In the genomic region with DNA sequence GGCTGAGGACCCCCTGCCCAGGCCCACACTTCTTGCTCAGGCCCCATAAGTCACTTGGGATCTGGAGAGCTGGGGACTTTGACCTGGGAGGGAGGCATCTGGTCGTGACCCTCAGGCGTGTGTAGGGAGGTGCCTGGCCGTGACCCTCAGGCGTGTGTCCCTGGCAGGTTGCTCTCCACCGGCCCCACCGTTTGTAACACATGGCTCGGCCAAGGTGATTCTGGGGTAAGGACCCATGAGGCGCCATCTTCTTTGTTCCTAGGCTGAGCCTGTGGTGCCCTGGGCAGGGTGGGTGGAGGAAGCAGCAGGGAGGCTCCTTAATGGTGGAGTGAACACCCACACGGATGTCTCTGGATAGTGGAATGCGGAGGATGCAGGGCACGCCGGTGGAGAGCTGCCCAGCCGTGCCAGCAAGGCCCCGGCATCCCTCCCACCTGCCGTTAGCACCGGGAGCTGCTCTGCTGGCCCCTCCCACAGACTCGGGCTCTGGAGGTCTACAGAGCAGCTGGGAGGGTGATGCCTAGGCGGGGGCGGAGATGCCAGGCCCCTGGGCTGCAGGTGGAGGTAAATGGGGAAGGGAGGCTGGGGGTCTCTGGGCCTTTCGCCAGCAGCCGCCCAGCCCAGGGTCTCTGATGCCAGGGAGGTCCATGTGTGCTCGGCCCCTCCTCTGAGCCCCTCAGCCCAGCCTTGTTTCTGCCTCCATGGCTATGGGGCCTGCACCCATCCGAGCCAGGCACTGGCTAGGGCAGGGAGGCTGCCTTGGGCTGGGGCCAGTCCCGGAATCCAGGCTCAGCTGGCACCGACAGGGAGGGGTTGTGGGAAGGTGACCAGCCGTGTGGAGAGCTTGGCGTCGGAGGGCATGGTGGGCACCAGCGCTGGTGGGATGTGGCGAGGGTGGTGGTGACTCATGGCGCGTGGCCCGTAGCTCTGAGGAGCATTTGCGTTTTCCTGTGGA, we compare ENCODE assay signal across 12 cellular contexts. TPM values are rescaled to one million over a fixed set of nuclear protein-coding genes. Genes with fewer than 3 reads are reported as not detected.
DNase-seq lines count a peak whose midpoint lies in the region; ATAC-seq and TF ChIP-seq lines count a peak whose summit lies in the region.
"Had no signal": no experiment of that assay in that cellular context is flagged by ENCODE, and none has a peak within 500 bp of the region (broad histone marks: within the 10 kb centered on the region; RNA-seq: fewer than 3 reads in every experiment).

No MANE protein-coding gene starts in this region.

- no peaks in the 10 kb centered on the region for H3K36me3 ChIP-seq in right atrium auricular region
- no peaks in the 10 kb centered on the region for H3K36me3 ChIP-seq in heart right ventricle
- H3K36me3 ChIP-seq in lung (ENCODE audit: control insufficient read depth in 2 of 2, insufficient read depth in 2 of 2, low read length in 2 of 2) = no peaks in the 10 kb centered on the region
- no peaks in the 10 kb centered on the region for H3K36me3 ChIP-seq in aorta (ENCODE audit: control insufficient read depth in 1 of 2, insufficient read depth in 2 of 2, low read length in 1 of 2)

- DNase-seq in right atrium auricular region (ENCODE audit: low spot score) (peak; percentile 42), heart right ventricle (no peak), lung (ENCODE audit: low spot score) (peak; percentile 26), aorta (peak; percentile 40 to 74), NCI-H510A (lab: John Stamatoyannopoulos, UW) (no peak)
- DNase-seq: effector CD8-positive, alpha-beta T cell; NCI-H2227 treated with DMSO at 0.1 percent for 48 hours had no signal

- H3K4me3 ChIP-seq in right atrium auricular region (no peak overlapping the region), heart right ventricle (no peak overlapping the region), lung (no peak overlapping the region), aorta (ENCODE audit: low read length in 2 of 2) (no peak overlapping the region)

- ATAC-seq in heart right ventricle = no peak
- peak; percentile 8; the same call in 2 of the 3 replicates for ATAC-seq in SK-N-SH treated with all-trans-retinoic acid at 6 μM for 48 hours
- ATAC-seq in lung (ENCODE audit: insufficient read depth, low FRiP score) = no peak
- no peak for ATAC-seq in aorta (ENCODE audit: low FRiP score)
- no peak for ATAC-seq in HG03045 (IDR thresholded peaks at IDR 0.05; ENCODE audit: unreplicated experiment)
- no peak for ATAC-seq in HG03378 (IDR thresholded peaks at IDR 0.05; ENCODE audit: unreplicated experiment)

- H3K27ac ChIP-seq in right atrium auricular region (no peak overlapping the region), heart right ventricle (no peak overlapping the region), lung (ENCODE audit: low read depth in 1 of 2, low read length in 1 of 2) (no peak overlapping the region), aorta (ENCODE audit: low read depth in 1 of 2, low read length in 2 of 2) (no peak overlapping the region)

- H3K27me3 ChIP-seq in right atrium auricular region (no peaks in the 10 kb centered on the region), heart right ventricle (peaks cover 7 to 56% (median 41%) of the 10 kb centered on the region in 7 donors), lung (ENCODE audit: control insufficient read depth, insufficient read depth) (no peaks in the 10 kb centered on the region), aorta (ENCODE audit: control insufficient read depth in 1 of 2, insufficient read depth in 2 of 2, low read length in 1 of 2) (no peaks in the 10 kb centered on the region)

- TF ChIP-seq CTCF in right atrium auricular region (IDR thresholded peaks at IDR 0.05) (no peak), heart right ventricle (IDR thresholded peaks at IDR 0.05) (no peak), lung (IDR thresholded peaks at IDR 0.05; ENCODE audit: control extremely low read depth, extremely low read depth) (no peak)

- intact Hi-C loops in heart right ventricle (cut with DNase I) (no loop called here), aorta (cut with DNase I) (no loop called here)

- H3K4me1 ChIP-seq in right atrium auricular region (no peaks in the 10 kb centered on the region), heart right ventricle (peaks cover 0 to 15% (median 0%) of the 10 kb centered on the region in 9 donors), lung (ENCODE audit: control insufficient read depth in 2 of 2, insufficient read depth in 2 of 2, low read length in 2 of 2) (no peaks in the 10 kb centered on the region), aorta (ENCODE audit: control insufficient read depth in 1 of 2, insufficient read depth in 2 of 2, low read length in 2 of 2) (no peaks in the 10 kb centered on the region)

- 74 to 75% methylated on average over 34 of the region's 34 CpGs for WGBS in heart right ventricle, 2 donors
- 77 to 82% methylated on average over 33 to 34 of the region's 34 CpGs for WGBS in lung, 2 donors
- 69 to 71% methylated on average over 34 of the region's 34 CpGs for WGBS in aorta, 2 donors

- H3K9me3 ChIP-seq in right atrium auricular region (no peaks in the 10 kb centered on the region), heart right ventricle (peaks cover 0 to 4% (median 0%) of the 10 kb centered on the region in 11 donors), lung (ENCODE audit: control insufficient read depth in 2 of 2, insufficient read depth in 1 of 2, low read length in 1 of 2) (no peaks in the 10 kb centered on the region), aorta (ENCODE audit: control insufficient read depth, low read length) (no peaks in the 10 kb centered on the region)

TF ChIP-seq in SK-N-SH treated with all-trans-retinoic acid at 6 μM for 48 hours, 23 proteins besides CTCF, POLR2A, EP300 and RAD21:
- TF ChIP-seq ZNF565 (CRISPR knock-in tag; conservative IDR thresholded peaks at IDR 0.05; ENCODE audit: low read depth) (no peak), GLIS3 (CRISPR knock-in tag; IDR thresholded peaks at IDR 0.05) (no peak), TOX (CRISPR knock-in tag; IDR thresholded peaks at IDR 0.05; ENCODE audit: borderline replicate concordance) (no peak)

RNA-seq across cellular contexts. Expression of gene GAL3ST2, which starts 1.1 kb away (rescaled TPM):
- total RNA-seq in right atrium auricular region (1 to 10 TPM in 1 of 2 donors, under 1 TPM in 1; 0.56 to 1.1 TPM), heart right ventricle (under 1 TPM in 3 of 10 donors, not detected in 7; 0.19 to 0.28 (median 0.23) TPM), lung (under 1 TPM in 1 of 2 donors, not detected in 1; 0.40 TPM), aorta (not detected)
- polyA plus RNA-seq in heart right ventricle (not detected), lung (not detected), aorta (not detected)
- total RNA-seq: SK-MEL-5 had no signal
- polyA plus RNA-seq: BJ had no signal

RNA-seq across cellular contexts. Expression of gene NEU4, which starts 33.5 kb away (rescaled TPM):
- total RNA-seq in right atrium auricular region = under 1 TPM in 1 of 2 donors, not detected in 1; 0.31 TPM
- total RNA-seq in heart right ventricle = 1 to 10 TPM in 1 of 10 donors, under 1 TPM in 7, not detected in 2; 0.07 to 1.2 (median 0.46) TPM
- 1 to 10 TPM in 1 of 2 donors, under 1 TPM in 1; 0.22 to 1.0 TPM for polyA plus RNA-seq in heart right ventricle
- total RNA-seq in lung = under 1 TPM; 0.26 to 0.43 TPM
- under 1 TPM; 0.27 to 0.59 TPM for polyA plus RNA-seq in lung
- under 1 TPM in 1 of 2 donors, not detected in 1; 0.26 TPM for total RNA-seq in aorta
- polyA plus RNA-seq in aorta = 1 to 10 TPM in 1 of 2 donors, not detected in 1; 6.4 TPM
- total RNA-seq: SK-MEL-5 had no signal
- polyA plus RNA-seq: BJ had no signal

RNA-seq across cellular contexts. Expression of gene D2HGDH, which starts 41.1 kb away (rescaled TPM):
- total RNA-seq in right atrium auricular region (10 to 100 TPM in 1 of 2 donors, 1 to 10 TPM in 1; 7.5 to 11.7 TPM), heart right ventricle (10 to 100 TPM; 15.1 to 22.8 (median 19.1) TPM), lung (10 to 100 TPM; 22.2 to 45.3 TPM), aorta (10 to 100 TPM; 20.5 to 29.9 TPM)
- polyA plus RNA-seq in heart right ventricle (10 to 100 TPM in 1 of 2 donors, 1 to 10 TPM in 1; 7.6 to 24.7 TPM), lung (10 to 100 TPM; 12.2 to 32.2 TPM), aorta (10 to 100 TPM in 1 of 2 donors, 1 to 10 TPM in 1; 4.1 to 69.8 TPM)

Comparison
In these comparisons a context has a peak if more than half of its experiments do, and no peak if none do; other contexts are left out.
1. DNase-seq: peak in right atrium auricular region (single experiment), lung (single experiment) and aorta (2 of 2); none in heart right ventricle (0 of 2) and NCI-H510A (single experiment).